21 cellular contexts compared by ENCODE assay signal in genomic region chr4:31114821-31115220, GRCh38.
DNase-seq lines count a peak whose midpoint lies in the region; ATAC-seq, FAIRE-seq and TF ChIP-seq lines count a peak whose summit lies in the region.
"Had no signal": no experiment of that assay in that cellular context is flagged by ENCODE, and none has a peak within 500 bp of the region (broad histone marks: within the 10 kb centered on the region; RNA-seq: fewer than 3 reads in every experiment).

No MANE protein-coding gene starts in this region.

- peak; percentile 56 for FAIRE-seq in D721Med (lab: Jason Lieb, UNC)
- no peak for FAIRE-seq in astrocyte (lab: Jason Lieb, UNC)
- FAIRE-seq: GM12891, HepG2, HTR-8/SVneo, K562 had no signal

- H3K4me3 ChIP-seq in astrocyte (ENCODE audit: insufficient read depth, low read depth, low read length) = no peak overlapping the region
- H3K4me3 ChIP-seq: GM23248, K562 had no signal

- no peak overlapping the region for H3K27ac ChIP-seq in astrocyte (ENCODE audit: low read depth, low read length)
- H3K27ac ChIP-seq: GM23248 had no signal

- peak overlapping the region; percentile 51 for H3K4me2 ChIP-seq in astrocyte (ENCODE audit: low read length)

- DNase-seq in D721Med (ENCODE audit: insufficient read length, low spot score) (no peak), astrocyte (ENCODE audit: low read depth) (peak; percentile 43), foreskin melanocyte (peak; percentile 95), pons (ENCODE audit: low spot score) (peak; percentile 69), NAMALWA (ENCODE audit: low spot score) (no peak), RKO (ENCODE audit: low spot score) (no peak)
- DNase-seq: ACHN; C1 segment of cervical spinal cord; CD4-positive, alpha-beta T cell; DMS153; DMS79 treated with DMSO at 0.1 percent for 48 hours; EL; GM23248; H7 had no signal

- no peaks in the 10 kb centered on the region for H3K79me2 ChIP-seq in astrocyte (ENCODE audit: insufficient read depth, low read length)

- H3K36me3 Mint-ChIP-seq in astrocyte (ENCODE audit: low read depth, unreplicated experiment) = no peaks in the 10 kb centered on the region

- H3K9me3 Mint-ChIP-seq in astrocyte (ENCODE audit: unreplicated experiment) = no peaks in the 10 kb centered on the region

- H3K4me1 ChIP-seq in astrocyte (ENCODE audit: insufficient read depth, low read length) = no peaks in the 10 kb centered on the region

- no peaks in the 10 kb centered on the region for H3K27me3 ChIP-seq in astrocyte (ENCODE audit: insufficient read depth, low read length)

- no peak overlapping the region for H3K9ac ChIP-seq in astrocyte (ENCODE audit: low read length)
- H3K9ac ChIP-seq: GM23248 had no signal

- no peak overlapping the region for H3K4me3 Mint-ChIP-seq in astrocyte (ENCODE audit: unreplicated experiment)
- H3K4me3 Mint-ChIP-seq: B cell; CD4-positive, alpha-beta T cell had no signal

- no peaks in the 10 kb centered on the region for H3K36me3 ChIP-seq in astrocyte (ENCODE audit: insufficient read depth, low read length)

- no peak for TF ChIP-seq CTCF in D721Med (IDR thresholded peaks at IDR 0.05; ENCODE audit: insufficient read depth, missing control alignments)
- TF ChIP-seq CTCF in astrocyte (IDR thresholded peaks at IDR 0.05; ENCODE audit: insufficient read depth, low read depth, low read length) = no peak

- H3K27me3 Mint-ChIP-seq in astrocyte (ENCODE audit: low read depth, unreplicated experiment) = no peaks in the 10 kb centered on the region
- H3K27me3 Mint-ChIP-seq: B cell; CD4-positive, alpha-beta T cell had no signal

- no peak overlapping the region for H3K27ac Mint-ChIP-seq in astrocyte (ENCODE audit: unreplicated experiment)
- H3K27ac Mint-ChIP-seq: B cell; CD4-positive, alpha-beta T cell had no signal

- ATAC-seq in HG03039 (IDR thresholded peaks at IDR 0.05; ENCODE audit: unreplicated experiment) (no peak), HG03571 (IDR thresholded peaks at IDR 0.05; ENCODE audit: unreplicated experiment) (no peak)
- ATAC-seq: HepG2, K562 had no signal

- no peaks in the 10 kb centered on the region for H3K4me1 Mint-ChIP-seq in astrocyte (ENCODE audit: low read depth, unreplicated experiment)
- H3K4me1 Mint-ChIP-seq: B cell had no signal

- no peaks in the 10 kb centered on the region for H3K9me3 ChIP-seq in astrocyte (ENCODE audit: insufficient read depth, low read depth, low read length)

- H2AFZ ChIP-seq in astrocyte (ENCODE audit: low read depth, low read length) = peak overlapping the region; percentile 8
- H2AFZ ChIP-seq: GM23248 had no signal

- no peaks in the 10 kb centered on the region for H4K20me1 ChIP-seq in astrocyte (ENCODE audit: insufficient read depth, low read length)

Comparison
In these comparisons a context has a peak if more than half of its experiments do, and no peak if none do; other contexts are left out.
1. DNase-seq: peak in astrocyte (single experiment), foreskin melanocyte (single experiment) and pons (single experiment); none in D721Med (single experiment), NAMALWA (single experiment) and RKO (single experiment).